Comparison of ENCODE assay signal across 9 cellular contexts in the genomic region with DNA sequence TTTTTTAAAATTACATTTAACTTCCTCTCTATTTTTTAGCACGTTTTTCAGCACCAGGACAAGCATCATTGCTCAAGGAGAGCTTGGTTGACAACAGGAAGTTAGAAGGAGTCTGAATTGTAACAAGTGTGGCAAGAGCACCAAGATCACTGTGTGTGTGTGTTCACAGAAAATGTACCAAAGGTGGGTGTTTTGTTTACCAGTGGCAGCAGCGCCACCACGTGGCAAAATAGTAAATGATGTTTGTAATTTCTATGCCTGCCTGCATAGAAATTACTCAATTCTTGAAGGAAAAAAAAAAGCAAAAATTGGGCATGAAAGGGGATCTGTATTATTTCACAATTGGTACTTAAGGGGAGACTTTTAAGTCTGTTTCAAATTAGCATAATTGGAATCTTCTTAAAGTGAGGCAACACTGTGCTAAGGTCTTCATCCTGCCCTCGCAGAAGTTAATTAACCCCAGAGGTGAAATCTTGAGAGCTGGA. TPM values are rescaled to one million over a fixed set of nuclear protein-coding genes. Genes with fewer than 3 reads are reported as not detected.
DNase-seq lines count a peak whose midpoint lies in the region; ATAC-seq, FAIRE-seq and TF ChIP-seq lines count a peak whose summit lies in the region.
"Had no signal": no experiment of that assay in that cellular context is flagged by ENCODE, and none has a peak within 500 bp of the region (broad histone marks: within the 10 kb centered on the region; RNA-seq: fewer than 3 reads in every experiment).

No MANE protein-coding gene starts in this region.

- peak; percentile 29 for DNase-seq in GM12892 (ENCODE audit: insufficient read length)
- peak; percentile 71 for DNase-seq in NCI-H2227 treated with DMSO at 0.1 percent for 48 hours (lab: John Stamatoyannopoulos, UW)
- DNase-seq in activated CD4-positive, CD25-positive, alpha-beta regulatory T cell treated with anti-CD3 and anti-CD28 coated beads, Interleukin-2, amount 50 U/mL, for 72 hours = peak; percentile 56
- no peak for DNase-seq in coronary artery (ENCODE audit: low spot score)
- peak; percentile 75 to 81 for DNase-seq in lung microvascular endothelial cell (ENCODE audit: low read depth in 2 of 2)
- DNase-seq in stimulated activated CD8-positive, alpha-beta memory T cell treated with anti-CD3 and anti-CD28 coated beads, Interleukin-4, amount 100 ng/mL, for 1 hour (ENCODE audit: low read depth in 2 of 2, low spot score in 1 of 2) = peak; percentile 18 to 38

- FAIRE-seq in GM12892 (lab: Jason Lieb, UNC) = peak; percentile 72
- FAIRE-seq: islet of Langerhans had no signal

- no peak overlapping the region for H3K4me3 ChIP-seq in coronary artery

- peak; percentile 87 for ATAC-seq in HG03175 (IDR thresholded peaks at IDR 0.05; ENCODE audit: unreplicated experiment)

- peak; percentile 87 for TF ChIP-seq CTCF in 22Rv1 (IDR thresholded peaks at IDR 0.05)
- peak; percentile 44 for TF ChIP-seq CTCF in coronary artery (IDR thresholded peaks at IDR 0.05)

- TF ChIP-seq POLR2A in GM12892 (IDR thresholded peaks at IDR 0.05; ENCODE audit: low read depth, low read length) = no peak

- no peak overlapping the region for H3K27ac ChIP-seq in 22Rv1
- no peak overlapping the region for H3K27ac ChIP-seq in coronary artery

RNA-seq across cellular contexts. Expression of a gene that starts 7.4 kb away (rescaled TPM):
- 98.4 TPM for polyA plus RNA-seq in GM12892 (2012; ENCODE audit: missing spikeins)
- 18.5 and 27.2 TPM in 2 replicates for total RNA-seq in lung microvascular endothelial cell

RNA-seq across cellular contexts. Expression of a gene that starts 30.5 kb away (rescaled TPM):
- polyA plus RNA-seq in GM12892 (2012; ENCODE audit: missing spikeins) = not detected
- total RNA-seq in lung microvascular endothelial cell = not detected in 2 replicates
